ENCODE assay signal across 20 cellular contexts in the genomic region with DNA sequence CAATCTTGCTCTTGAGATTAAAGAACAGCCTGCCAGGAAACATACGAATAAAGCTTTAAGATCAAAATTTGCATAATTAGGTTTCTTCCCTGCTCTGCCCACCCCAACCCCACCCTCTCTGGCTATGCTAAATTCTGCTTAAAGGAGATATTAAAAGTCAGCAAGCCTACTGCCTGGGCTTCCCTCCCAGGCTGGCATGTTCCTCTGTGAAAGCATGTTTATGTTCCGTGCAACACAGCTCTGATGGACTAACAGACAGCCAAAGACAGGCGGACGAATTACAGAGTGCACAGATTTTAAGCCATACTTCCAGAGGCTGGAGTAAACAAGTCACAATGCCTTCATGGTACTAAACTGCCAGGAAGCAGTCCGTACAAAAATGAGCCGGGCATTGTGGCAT.
"Had no signal": no experiment of that assay in that cellular context is flagged by ENCODE, and none has a peak within 500 bp of the region (broad histone marks: within the 10 kb centered on the region; RNA-seq: fewer than 3 reads in every experiment).

No MANE protein-coding gene starts in this region.

- H3K36me3 ChIP-seq: neural progenitor cell had no signal

- H3K27ac ChIP-seq: body of pancreas, neural progenitor cell, SK-N-MC had no signal

- H3K27ac Mint-ChIP-seq: activated CD4-positive, alpha-beta memory T cell treated with anti-CD3 and anti-CD28 coated beads, Interleukin-2, amount 10 ng/mL, durations not matched to agents 7 days and 5 days; activated CD4-positive, alpha-beta T cell treated with anti-CD3 and anti-CD28 coated beads for 36 hours; activated CD8-positive, alpha-beta memory T cell treated with anti-CD3 and anti-CD28 coated beads, Interleukin-2, amount 10 ng/mL, durations not matched to agents 7 days and 5 days; activated T-helper 2 cell treated with anti-CD3 and anti-CD28 coated beads, Interferon-gamma antibody, Interleukin-2, Interleukin-4, amounts not matched to agents 10 μg/mL and 5 μg/mL and 100 μg/mL, durations not matched to agents 14 hours and 24 hours and 36 hours; neural progenitor cell; stimulated activated naive CD8-positive, alpha-beta T cell treated with anti-CD3 and anti-CD28 coated beads, Interleukin-15, amount 100 ng/mL, for 72 hours; T-helper 2 cell treated with Interferon-gamma antibody and Interleukin-4, amounts not matched to agents 5 μg/mL and 100 μg/mL, for 36 hours; type B pancreatic cell had no signal

- H3K4me1 ChIP-seq: neural progenitor cell had no signal

- H2AFZ ChIP-seq: neural progenitor cell had no signal

- H3K9me3 Mint-ChIP-seq: activated CD4-positive, alpha-beta memory T cell treated with anti-CD3 and anti-CD28 coated beads, Interleukin-2, amount 10 ng/mL, durations not matched to agents 7 days and 5 days; type B pancreatic cell had no signal

- ATAC-seq: activated CD4-positive, alpha-beta T cell treated with anti-CD3 and anti-CD28 coated beads for 36 hours; activated CD8-positive, alpha-beta memory T cell treated with anti-CD3 and anti-CD28 coated beads, Interleukin-2, amount 10 ng/mL, durations not matched to agents 7 days and 5 days; body of pancreas; left lobe of liver; stimulated activated naive CD8-positive, alpha-beta T cell treated with anti-CD3 and anti-CD28 coated beads, Interleukin-15, amount 100 ng/mL, for 72 hours had no signal

- H3K9ac ChIP-seq: neural progenitor cell had no signal

- H3K27me3 ChIP-seq: body of pancreas, neural progenitor cell had no signal

- H3K27me3 Mint-ChIP-seq: activated CD4-positive, alpha-beta memory T cell treated with anti-CD3 and anti-CD28 coated beads, Interleukin-2, amount 10 ng/mL, durations not matched to agents 7 days and 5 days; activated CD4-positive, alpha-beta T cell treated with anti-CD3 and anti-CD28 coated beads for 36 hours; activated CD8-positive, alpha-beta memory T cell treated with anti-CD3 and anti-CD28 coated beads, Interleukin-2, amount 10 ng/mL, durations not matched to agents 7 days and 5 days; stimulated activated naive CD8-positive, alpha-beta T cell treated with anti-CD3 and anti-CD28 coated beads, Interleukin-15, amount 100 ng/mL, for 72 hours; type B pancreatic cell had no signal

- DNase-seq: activated CD4-positive, alpha-beta memory T cell treated with anti-CD3 and anti-CD28 coated beads, Interleukin-2, amount 10 ng/mL, durations not matched to agents 7 days and 5 days; activated CD4-positive, alpha-beta T cell treated with anti-CD3 and anti-CD28 coated beads for 36 hours; activated CD8-positive, alpha-beta memory T cell treated with anti-CD3 and anti-CD28 coated beads, Interleukin-2, amount 10 ng/mL, durations not matched to agents 7 days and 5 days; activated naive CD4-positive, alpha-beta T cell treated with Interleukin-2 at 50 U/mL for 16 hours; activated T-cell treated with anti-CD3 and anti-CD28 coated beads, Interleukin-2, amount 50 U/mL, for 1 hour; body of pancreas; central memory CD4-positive, alpha-beta T cell; erythroblast; islet precursor cell; mammary epithelial cell; stimulated activated CD4-positive, alpha-beta T cell treated with anti-CD3 and anti-CD28 coated beads, Interleukin-4, amount 100 ng/mL, for 1 hour; stimulated activated naive CD8-positive, alpha-beta T cell treated with anti-CD3 and anti-CD28 coated beads, Interleukin-15, amount 100 ng/mL, for 72 hours had no signal

- H3K4me2 ChIP-seq: neural progenitor cell had no signal

- H3K9me3 ChIP-seq: body of pancreas had no signal

- H3K4me3 Mint-ChIP-seq: activated CD4-positive, alpha-beta memory T cell treated with anti-CD3 and anti-CD28 coated beads, Interleukin-2, amount 10 ng/mL, durations not matched to agents 7 days and 5 days; activated CD4-positive, alpha-beta T cell treated with anti-CD3 and anti-CD28 coated beads for 36 hours; activated CD8-positive, alpha-beta memory T cell treated with anti-CD3 and anti-CD28 coated beads, Interleukin-2, amount 10 ng/mL, durations not matched to agents 7 days and 5 days; neural progenitor cell; stimulated activated naive CD8-positive, alpha-beta T cell treated with anti-CD3 and anti-CD28 coated beads, Interleukin-15, amount 100 ng/mL, for 72 hours; T-helper 2 cell treated with Interferon-gamma antibody and Interleukin-4, amounts not matched to agents 5 μg/mL and 100 μg/mL, for 36 hours; type B pancreatic cell; WTC11 had no signal

- H3K4me3 ChIP-seq: body of pancreas, coronary artery, neural progenitor cell, SK-N-MC had no signal
